ENCODE assay signal across 14 cellular contexts in the genomic region with DNA sequence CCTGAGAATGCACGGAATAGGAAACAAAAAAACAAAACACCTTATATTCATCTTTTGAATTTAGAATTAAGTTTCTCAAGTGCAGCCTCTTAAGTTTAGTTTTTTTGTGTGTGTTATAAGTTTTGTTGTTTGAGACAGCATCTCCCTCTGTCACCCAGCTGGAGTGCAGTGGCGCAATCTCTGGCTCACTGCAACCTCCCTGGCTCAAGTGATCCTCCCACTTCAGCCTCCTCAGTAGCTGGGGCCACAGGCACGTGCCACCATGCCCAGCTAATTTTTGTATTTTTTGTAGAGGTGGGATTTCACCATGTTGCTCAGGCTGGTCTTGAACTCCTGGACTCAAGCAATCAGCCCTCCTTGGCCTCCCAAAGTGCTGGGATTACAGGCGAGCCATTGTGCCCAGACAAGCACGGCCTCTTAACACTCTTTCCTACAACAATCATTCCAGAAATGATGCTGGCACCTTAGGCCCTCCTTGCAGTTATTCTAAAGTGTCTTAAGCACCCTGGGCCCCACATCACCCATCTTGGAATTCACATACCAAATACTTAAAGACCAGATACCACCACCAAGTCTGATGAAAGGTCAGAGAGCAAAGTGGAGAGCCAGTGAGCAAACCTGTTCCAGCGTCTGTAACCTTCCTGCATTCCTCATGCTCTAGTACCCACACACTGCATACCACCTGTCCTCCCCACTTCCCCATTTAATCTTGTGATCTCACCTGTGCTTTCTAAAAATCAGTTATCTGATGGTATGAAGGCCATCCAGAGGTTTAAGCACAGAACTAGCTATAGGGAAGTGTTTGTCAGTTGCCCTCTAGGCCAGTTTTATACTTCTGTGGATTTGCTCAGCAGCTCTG. TPM values are rescaled to one million over a fixed set of nuclear protein-coding genes. Genes with fewer than 3 reads are reported as not detected.
DNase-seq lines count a peak whose midpoint lies in the region; ATAC-seq and TF ChIP-seq lines count a peak whose summit lies in the region.
"Had no signal": no experiment of that assay in that cellular context is flagged by ENCODE, and none has a peak within 500 bp of the region (broad histone marks: within the 10 kb centered on the region; RNA-seq: fewer than 3 reads in every experiment).

No MANE protein-coding gene starts in this region.

- no peaks in the 10 kb centered on the region for H3K4me1 ChIP-seq in PC-9 (replicated peaks; ENCODE audit: insufficient read depth)
- peaks cover 75% of the 10 kb centered on the region for H3K4me1 ChIP-seq in effector memory CD4-positive, alpha-beta T cell (ENCODE audit: control insufficient read depth, insufficient read depth, low read length, poor library complexity, severe bottlenecking)
- no peaks in the 10 kb centered on the region for H3K4me1 ChIP-seq in tibial artery

- no peaks in the 10 kb centered on the region for H3K27me3 ChIP-seq in PC-9 (ENCODE audit: insufficient read depth, low read depth)
- H3K27me3 ChIP-seq in effector memory CD4-positive, alpha-beta T cell (replicated peaks; ENCODE audit: control insufficient read depth, insufficient read depth, low read length, poor library complexity, severe bottlenecking) = no peaks in the 10 kb centered on the region
- H3K27me3 ChIP-seq in tibial artery = peaks cover 0 to 3% of the 10 kb centered on the region in 2 donors

- H2AFZ ChIP-seq in PC-9 = no peak overlapping the region

- no peaks in the 10 kb centered on the region for H3K27me3 Mint-ChIP-seq in activated CD8-positive, alpha-beta memory T cell treated with anti-CD3 and anti-CD28 coated beads, Interleukin-2, amount 10 ng/mL, durations not matched to agents 7 days and 5 days

- H3F3A ChIP-seq in PC-9 (ENCODE audit: insufficient read depth, low read depth) = no peaks in the 10 kb centered on the region

- H3K27ac Mint-ChIP-seq in activated CD8-positive, alpha-beta memory T cell treated with anti-CD3 and anti-CD28 coated beads, Interleukin-2, amount 10 ng/mL, durations not matched to agents 7 days and 5 days = peak overlapping the region; percentile 58
- peak overlapping the region; percentile 88 for H3K27ac Mint-ChIP-seq in stimulated activated effector memory CD8-positive, alpha-beta T cell treated with anti-CD3 and anti-CD28 coated beads, Interleukin-12 subunit alpha, Interleukin-12 subunit beta, amount 100 ng/mL, for 72 hours

- CTCF ChIA-PET in activated CD8-positive, alpha-beta memory T cell treated with anti-CD3 and anti-CD28 coated beads, Interleukin-2, amount 10 ng/mL, durations not matched to agents 7 days and 5 days (lab: Charles Lee) = interaction anchor here (0.8 to 1.3 kb wide), 3 partner anchors 16 to 28 kb away, joined by 3 to 4 read pairs (median 3); no protein-coding TSS in a partner anchor
- CTCF ChIA-PET in PC-9 (lab: Charles Lee) = interaction anchor here (0.6 kb wide), 1 partner anchor 10 kb away, joined by 6 read pairs; no protein-coding TSS in a partner anchor

- H3K4me1 Mint-ChIP-seq in activated CD8-positive, alpha-beta memory T cell treated with anti-CD3 and anti-CD28 coated beads, Interleukin-2, amount 10 ng/mL, durations not matched to agents 7 days and 5 days = peaks cover 60% of the 10 kb centered on the region
- peaks cover 76% of the 10 kb centered on the region for H3K4me1 Mint-ChIP-seq in stimulated activated effector memory CD8-positive, alpha-beta T cell treated with anti-CD3 and anti-CD28 coated beads, Interleukin-12 subunit alpha, Interleukin-12 subunit beta, amount 100 ng/mL, for 72 hours

- H3K79me2 ChIP-seq in PC-9 (ENCODE audit: low read depth) = no peaks in the 10 kb centered on the region

- no peak overlapping the region for H3K4me3 Mint-ChIP-seq in activated CD8-positive, alpha-beta memory T cell treated with anti-CD3 and anti-CD28 coated beads, Interleukin-2, amount 10 ng/mL, durations not matched to agents 7 days and 5 days
- H3K4me3 Mint-ChIP-seq in stimulated activated effector memory CD8-positive, alpha-beta T cell treated with anti-CD3 and anti-CD28 coated beads, Interleukin-12 subunit alpha, Interleukin-12 subunit beta, amount 100 ng/mL, for 72 hours = no peak overlapping the region

- POLR2A ChIA-PET in PC-9 (lab: Charles Lee; ENCODE audit: unreplicated experiment) = interaction anchor here (0.5 to 0.9 kb wide), 2 partner anchors 42 to 43 kb away, joined by 7 read pairs; no protein-coding TSS in a partner anchor

- no peak for ATAC-seq in activated CD8-positive, alpha-beta memory T cell treated with anti-CD3 and anti-CD28 coated beads, Interleukin-2, amount 10 ng/mL, durations not matched to agents 7 days and 5 days
- no peak for ATAC-seq in stimulated activated effector memory CD8-positive, alpha-beta T cell treated with anti-CD3 and anti-CD28 coated beads, Interleukin-12 subunit alpha, Interleukin-12 subunit beta, amount 100 ng/mL, for 72 hours
- no peak for ATAC-seq in GM18520 (IDR thresholded peaks at IDR 0.05; ENCODE audit: unreplicated experiment)
- ATAC-seq: activated CD4-positive, CD25-positive, alpha-beta regulatory T cell treated with anti-CD3 and anti-CD28 coated beads, Interleukin-2, amount 50 U/mL, for 24 hours had no signal

- no peaks in the 10 kb centered on the region for H3K9me2 ChIP-seq in PC-9 (ENCODE audit: insufficient read depth)

- no peak overlapping the region for H3K27ac ChIP-seq in PC-9
- H3K27ac ChIP-seq in effector memory CD4-positive, alpha-beta T cell (ENCODE audit: insufficient read depth, low read length, poor library complexity, severe bottlenecking) = peak overlapping the region; percentile 50
- H3K27ac ChIP-seq in tibial artery = no peak overlapping the region

- TF ChIP-seq CTCF in PC-9 (conservative IDR thresholded peaks at IDR 0.05) = no peak
- TF ChIP-seq CTCF in tibial artery (IDR thresholded peaks at IDR 0.05) = no peak

- no peak for DNase-seq in activated CD8-positive, alpha-beta memory T cell treated with anti-CD3 and anti-CD28 coated beads, Interleukin-2, amount 10 ng/mL, durations not matched to agents 7 days and 5 days
- no peak for DNase-seq in activated CD8-positive, alpha-beta memory T cell treated with anti-CD3 and anti-CD28 coated beads, Interleukin-2, amount 50 U/mL, for 48 hours
- peak; percentile 25 to 62 for DNase-seq in PC-9
- DNase-seq in effector memory CD4-positive, alpha-beta T cell = no peak
- no peak for DNase-seq in stimulated activated effector memory CD8-positive, alpha-beta T cell treated with anti-CD3 and anti-CD28 coated beads, Interleukin-12 subunit alpha, Interleukin-12 subunit beta, amount 100 ng/mL, for 72 hours (ENCODE audit: low spot score in 2 of 2)
- DNase-seq in NCI-H1105 treated with DMSO at 0.1 percent for 48 hours (lab: John Stamatoyannopoulos, UW) = no peak
- no peak for DNase-seq in tibial artery
- DNase-seq: cortex of kidney; NCI-H774; occipital lobe; stimulated activated CD4-positive, alpha-beta T cell treated with anti-CD3 and anti-CD28 coated beads, Interleukin-2, amount 100 ng/mL, for 48 hours had no signal

- no TSS peak for BruUV-seq in PC-9 (replicated peaks; lab: Mats Ljungman, UMichigan)

- no peak overlapping the region for H3K4me2 ChIP-seq in PC-9

- H3K9me3 Mint-ChIP-seq in activated CD8-positive, alpha-beta memory T cell treated with anti-CD3 and anti-CD28 coated beads, Interleukin-2, amount 10 ng/mL, durations not matched to agents 7 days and 5 days (ENCODE audit: low read depth) = no peaks in the 10 kb centered on the region
- H3K9me3 Mint-ChIP-seq in stimulated activated effector memory CD8-positive, alpha-beta T cell treated with anti-CD3 and anti-CD28 coated beads, Interleukin-12 subunit alpha, Interleukin-12 subunit beta, amount 100 ng/mL, for 72 hours = no peaks in the 10 kb centered on the region

- intact Hi-C loops in PC-9 (cut with micrococcal nuclease; ENCODE audit: unreplicated experiment) (no loop called here), tibial artery (cut with DNase I; ENCODE audit: low total_unique reads) (no loop called here)

- H3K36me3 Mint-ChIP-seq in activated CD8-positive, alpha-beta memory T cell treated with anti-CD3 and anti-CD28 coated beads, Interleukin-2, amount 10 ng/mL, durations not matched to agents 7 days and 5 days = peaks cover 4% of the 10 kb centered on the region
- peaks cover 10% of the 10 kb centered on the region for H3K36me3 Mint-ChIP-seq in stimulated activated effector memory CD8-positive, alpha-beta T cell treated with anti-CD3 and anti-CD28 coated beads, Interleukin-12 subunit alpha, Interleukin-12 subunit beta, amount 100 ng/mL, for 72 hours

- H3K4me3 ChIP-seq in PC-9 = no peak overlapping the region
- no peak overlapping the region for H3K4me3 ChIP-seq in effector memory CD4-positive, alpha-beta T cell (ENCODE audit: insufficient read depth, low read depth, low read length, poor library complexity, severe bottlenecking)
- H3K4me3 ChIP-seq in tibial artery = no peak overlapping the region

- H4K20me1 ChIP-seq in PC-9 (ENCODE audit: insufficient read depth) = no peaks in the 10 kb centered on the region

- H3K9me3 ChIP-seq in PC-9 (ENCODE audit: insufficient read depth, low read depth) (no peaks in the 10 kb centered on the region), tibial artery (no peaks in the 10 kb centered on the region)
- no peaks in the 10 kb centered on the region for H3K9me3 ChIP-seq in effector memory CD4-positive, alpha-beta T cell (ENCODE audit: control insufficient read depth, low read length)

- no peaks in the 10 kb centered on the region for H3K36me3 ChIP-seq in PC-9 (ENCODE audit: low read depth)
- no peaks in the 10 kb centered on the region for H3K36me3 ChIP-seq in effector memory CD4-positive, alpha-beta T cell (ENCODE audit: control insufficient read depth, insufficient read depth, low read length)
- H3K36me3 ChIP-seq in tibial artery = no peaks in the 10 kb centered on the region

RNA-seq across cellular contexts. Expression of gene SPG11, which starts 6.9 kb away (rescaled TPM):
- 10 to 100 TPM; 76.7 to 95.8 TPM for total RNA-seq in activated CD8-positive, alpha-beta memory T cell treated with anti-CD3 and anti-CD28 coated beads, Interleukin-2, amount 10 ng/mL, durations not matched to agents 7 days and 5 days
- 63.2 and 64.2 TPM in 2 replicates for total RNA-seq in PC-9 (2021)

RNA-seq across cellular contexts. Expression of gene PATL2, which starts 40.8 kb away (rescaled TPM):
- total RNA-seq in activated CD8-positive, alpha-beta memory T cell treated with anti-CD3 and anti-CD28 coated beads, Interleukin-2, amount 10 ng/mL, durations not matched to agents 7 days and 5 days = 10 to 100 TPM; 17.2 to 38.4 TPM
- total RNA-seq in PC-9 (2021) = 0.61 and 2.0 TPM in 2 replicates
- total RNA-seq: epithelial cell of proximal tubule had no signal

RNA-seq across cellular contexts. Expression of gene B2M, which starts 41.0 kb away (rescaled TPM):
- total RNA-seq in activated CD8-positive, alpha-beta memory T cell treated with anti-CD3 and anti-CD28 coated beads, Interleukin-2, amount 10 ng/mL, durations not matched to agents 7 days and 5 days = 1,000 to 10,000 TPM; 6,920 to 7,161 TPM
- total RNA-seq in PC-9 (2021) = 606 and 685 TPM in 2 replicates

Comparison
In these comparisons a context has a peak if more than half of its experiments do, and no peak if none do; other contexts are left out.
1. DNase-seq: peak in PC-9 (2 of 2); none in activated CD8-positive, alpha-beta memory T cell treated with anti-CD3 and anti-CD28 coated beads, Interleukin-2, amount 10 ng/mL, durations not matched to agents 7 days and 5 days (single experiment), activated CD8-positive, alpha-beta memory T cell treated with anti-CD3 and anti-CD28 coated beads, Interleukin-2, amount 50 U/mL, for 48 hours (single experiment), effector memory CD4-positive, alpha-beta T cell (0 of 3), stimulated activated effector memory CD8-positive, alpha-beta T cell treated with anti-CD3 and anti-CD28 coated beads, Interleukin-12 subunit alpha, Interleukin-12 subunit beta, amount 100 ng/mL, for 72 hours (0 of 2), NCI-H1105 treated with DMSO at 0.1 percent for 48 hours (single experiment) and tibial artery (0 of 2).
2. RNA of gene B2M, which starts 41.0 kb away (total RNA-seq): 6,920 to 7,161 TPM in activated CD8-positive, alpha-beta memory T cell treated with anti-CD3 and anti-CD28 coated beads, Interleukin-2, amount 10 ng/mL, durations not matched to agents 7 days and 5 days; 606 to 685 TPM in PC-9; every median in the first group is over 10 times any median in the second.